Comparison of ENCODE assay signal across 29 cellular contexts in genomic region chr4:80306255-80306654, GRCh38. TPM values are rescaled to one million over a fixed set of nuclear protein-coding genes. Genes with fewer than 3 reads are reported as not detected.
DNase-seq lines count a peak whose midpoint lies in the region; ATAC-seq, FAIRE-seq and TF ChIP-seq lines count a peak whose summit lies in the region.
"Had no signal": no experiment of that assay in that cellular context is flagged by ENCODE, and none has a peak within 500 bp of the region (broad histone marks: within the 10 kb centered on the region; RNA-seq: fewer than 3 reads in every experiment).

No MANE protein-coding gene starts in this region.

- DNase-seq in ACHN (peak; percentile 49), PC-3 (peak; percentile 67), choroid plexus epithelial cell (ENCODE audit: low read depth) (peak; percentile 27), mesenchymal stem cell (peak; percentile 7), nephron progenitor cell (no peak), GM12892 (ENCODE audit: insufficient read length) (no peak), progenitor cell of endocrine pancreas (ENCODE audit: low spot score, unreplicated experiment) (no peak)
- no peak for DNase-seq in activated CD4-positive, alpha-beta T cell treated with anti-CD3 and anti-CD28 coated beads, Interleukin-2, amount 50 U/mL, for 48 hours
- DNase-seq: activated CD4-positive, CD25-positive, alpha-beta regulatory T cell; activated CD8-positive, alpha-beta memory T cell treated with anti-CD3 and anti-CD28 coated beads for 24 hours; activated T-cell treated with anti-CD3 and anti-CD28 coated beads, Interleukin-2, amount 50 U/mL, for 72 hours; CD4-positive, alpha-beta T cell; DMS79 treated with DMSO at 0.1 percent for 48 hours; H7; head of caudate nucleus; KBM-7; NCI-H2081; NCI-H524 treated with DMSO at 0.1 percent for 48 hours; psoas muscle; SJCRH30; stimulated activated CD4-positive, alpha-beta T cell treated with anti-CD3 and anti-CD28 coated beads, Interleukin-15, amount 100 ng/mL, for 24 hours had no signal

- no peak overlapping the region for H3K18ac ChIP-seq in mesenchymal stem cell (ENCODE audit: low read depth in 1 of 2, low read length in 2 of 2)

- H2BK5ac ChIP-seq in mesenchymal stem cell (ENCODE audit: low read depth, low read length, poor library complexity, severe bottlenecking): no peak overlapping the region

- H2BK120ac ChIP-seq in mesenchymal stem cell (ENCODE audit: low read depth, low read length): no peak overlapping the region

- no peak overlapping the region for H3K23ac ChIP-seq in mesenchymal stem cell (ENCODE audit: low read length in 2 of 2)

- no peaks in the 10 kb centered on the region for H3K79me2 ChIP-seq in PC-3 (ENCODE audit: low read length)

- no peak overlapping the region for H3K27ac Mint-ChIP-seq in nephron progenitor cell
- no peak overlapping the region for H3K27ac Mint-ChIP-seq in progenitor cell of endocrine pancreas
- H3K27ac Mint-ChIP-seq: activated naive CD8-positive, alpha-beta T cell; activated T-cell treated with anti-CD3 and anti-CD28 coated beads, Interleukin-2, amount 50 U/mL, for 72 hours; brain; CD4-positive, alpha-beta T cell; dendritic cell treated with granulocyte-macrophage colony-stimulating factor and Interleukin-4, amounts not matched to agents 40 ng/mL and 50 ng/mL, for 4 days; nephron; stimulated activated memory B cell treated with anti-CD40 and anti-IgM and Interleukin-4, amounts not matched to agents 10 μg/mL and 1 μg/mL and 100 μg/mL, for 72 hours had no signal

- H3K4me3 ChIP-seq in PC-3 (ENCODE audit: low read length) (no peak overlapping the region), choroid plexus epithelial cell (ENCODE audit: low read depth, low read length) (no peak overlapping the region), mesenchymal stem cell (ENCODE audit: insufficient read depth in 1 of 2, low read depth in 1 of 2, low read length in 2 of 2) (no peak overlapping the region)
- H3K4me3 ChIP-seq: psoas muscle, SJCRH30, thoracic aorta had no signal

- peak overlapping the region; percentile 76 for H3K27ac ChIP-seq in PC-3 (ENCODE audit: low read length)
- no peak overlapping the region for H3K27ac ChIP-seq in mesenchymal stem cell (ENCODE audit: low read length, poor library complexity, severe bottlenecking)
- H3K27ac ChIP-seq: psoas muscle, SJCRH30, thoracic aorta had no signal

- no peak overlapping the region for H2AK5ac ChIP-seq in mesenchymal stem cell (ENCODE audit: low read length, severe bottlenecking)

- H3K36me3 Mint-ChIP-seq in nephron progenitor cell (ENCODE audit: low read depth): no peaks in the 10 kb centered on the region
- H3K36me3 Mint-ChIP-seq in progenitor cell of endocrine pancreas (ENCODE audit: insufficient read depth): no peaks in the 10 kb centered on the region
- H3K36me3 Mint-ChIP-seq: activated naive CD8-positive, alpha-beta T cell; brain; stimulated activated memory B cell treated with anti-CD40 and anti-IgM and Interleukin-4, amounts not matched to agents 10 μg/mL and 1 μg/mL and 100 μg/mL, for 72 hours had no signal

- H3K9me3 ChIP-seq in PC-3 (ENCODE audit: low read length) (no peaks in the 10 kb centered on the region), mesenchymal stem cell (ENCODE audit: control insufficient read depth, low read length) (no peaks in the 10 kb centered on the region)
- H3K9me3 ChIP-seq: psoas muscle, SJCRH30, thoracic aorta had no signal

- H3K27me3 Mint-ChIP-seq in nephron progenitor cell (ENCODE audit: low read depth, poor library complexity) (peaks cover 19% of the 10 kb centered on the region), progenitor cell of endocrine pancreas (peaks cover 54% of the 10 kb centered on the region)
- H3K27me3 Mint-ChIP-seq: brain had no signal

- no CpG with 5 or more reads among the region's 2 CpGs for WGBS in mesenchymal stem cell

- no peak for FAIRE-seq in GM12892 (lab: Jason Lieb, UNC)

- in situ Hi-C loops in ACHN (cut with HindIII; ENCODE audit: low pct_ligation_motif_present, low pct_unique_long_range_greater_than_20kb, low sequenced_read_pairs): no loop called here

- peaks cover 6% of the 10 kb centered on the region for H3K9me3 Mint-ChIP-seq in nephron progenitor cell
- H3K9me3 Mint-ChIP-seq in progenitor cell of endocrine pancreas (ENCODE audit: low read depth): no peaks in the 10 kb centered on the region
- H3K9me3 Mint-ChIP-seq: CD4-positive, alpha-beta T cell; dendritic cell treated with granulocyte-macrophage colony-stimulating factor and Interleukin-4, amounts not matched to agents 40 ng/mL and 50 ng/mL, for 4 days; nephron had no signal

- POLR2A ChIA-PET in PC-3 (lab: Charles Lee; ENCODE audit: unreplicated experiment): no interaction called here

- no peak overlapping the region for H2BK15ac ChIP-seq in mesenchymal stem cell (ENCODE audit: low read depth, poor library complexity, severe bottlenecking)

- H3K4me1 Mint-ChIP-seq in nephron progenitor cell: no peaks in the 10 kb centered on the region
- H3K4me1 Mint-ChIP-seq in progenitor cell of endocrine pancreas (ENCODE audit: low read depth): peaks cover 4% of the 10 kb centered on the region
- H3K4me1 Mint-ChIP-seq: stimulated activated memory B cell treated with anti-CD40 and anti-IgM and Interleukin-4, amounts not matched to agents 10 μg/mL and 1 μg/mL and 100 μg/mL, for 72 hours had no signal

- no peak for TF ChIP-seq POLR2A in GM12892 (IDR thresholded peaks at IDR 0.05; ENCODE audit: low read depth, low read length)

- H3K36me3 ChIP-seq in PC-3 (ENCODE audit: low read depth, low read length) (no peaks in the 10 kb centered on the region), mesenchymal stem cell (ENCODE audit: control insufficient read depth in 1 of 2, insufficient read depth in 2 of 2, low read depth in 1 of 2, low read length in 2 of 2) (no peaks in the 10 kb centered on the region)
- H3K36me3 ChIP-seq: SJCRH30, thoracic aorta had no signal

- H3K27me3 ChIP-seq in PC-3 (ENCODE audit: low read length): no peaks in the 10 kb centered on the region
- no peaks in the 10 kb centered on the region for H3K27me3 ChIP-seq in mesenchymal stem cell (ENCODE audit: control insufficient read depth in 1 of 2, insufficient read depth in 1 of 2, low read length in 2 of 2)
- H3K27me3 ChIP-seq: SJCRH30 had no signal

- TF ChIP-seq CTCF in PC-3 (conservative IDR thresholded peaks at IDR 0.05; ENCODE audit: low read depth, low read length) (no peak), choroid plexus epithelial cell (conservative IDR thresholded peaks at IDR 0.05; ENCODE audit: low read depth, low read length) (no peak), nephron progenitor cell (IDR thresholded peaks at IDR 0.05) (no peak), progenitor cell of endocrine pancreas (IDR thresholded peaks at IDR 0.05; ENCODE audit: unreplicated experiment) (no peak)

- peak overlapping the region; percentile 76 for H3K4me2 ChIP-seq in PC-3 (ENCODE audit: low read length)
- H3K4me2 ChIP-seq in mesenchymal stem cell (ENCODE audit: low read length, poor library complexity, severe bottlenecking): no peak overlapping the region

- CTCF ChIA-PET in PC-3 (lab: Charles Lee): no interaction called here

- peak overlapping the region; percentile 15; the same call in 1 of the 2 replicates for H3K9ac ChIP-seq in PC-3 (ENCODE audit: low read length)
- H3K9ac ChIP-seq in mesenchymal stem cell (ENCODE audit: low read length): no peak overlapping the region

- peak; percentile 59 for ATAC-seq in PC-3
- ATAC-seq: activated T-cell treated with anti-CD3 and anti-CD28 coated beads, Interleukin-2, amount 50 U/mL, for 72 hours; psoas muscle; stimulated activated memory B cell treated with anti-CD40 and anti-IgM and Interleukin-4, amounts not matched to agents 10 μg/mL and 1 μg/mL and 100 μg/mL, for 72 hours had no signal

- H4K8ac ChIP-seq in mesenchymal stem cell (ENCODE audit: low read length): no peak overlapping the region

- H3K4ac ChIP-seq in mesenchymal stem cell (ENCODE audit: low read depth in 1 of 2, low read length in 2 of 2): no peak overlapping the region

- no peaks in the 10 kb centered on the region for H3F3A ChIP-seq in PC-3 (ENCODE audit: low read length, unreplicated experiment)

- BruUV-seq in PC-3 (replicated peaks; lab: Mats Ljungman, UMichigan): no TSS peak

- intact Hi-C loops in PC-3 (cut with micrococcal nuclease): loop anchor here (5.0 kb wide), 1 partner anchor 39 kb away; the partner anchor contains the start of gene FGF5

- no peak overlapping the region for H3K14ac ChIP-seq in mesenchymal stem cell (ENCODE audit: low read length in 2 of 2)

- H3K9me2 ChIP-seq in PC-3 (replicated peaks; ENCODE audit: low read length): no peaks in the 10 kb centered on the region

- no peak overlapping the region for H2AFZ ChIP-seq in PC-3 (ENCODE audit: low read length)
- H2AFZ ChIP-seq in mesenchymal stem cell (ENCODE audit: low read depth, low read length): no peak overlapping the region

- no peaks in the 10 kb centered on the region for H3K79me1 ChIP-seq in mesenchymal stem cell (replicated peaks; ENCODE audit: low read length, poor library complexity, severe bottlenecking)

- no peak overlapping the region for H2BK12ac ChIP-seq in mesenchymal stem cell (ENCODE audit: low read length in 2 of 2)

- no peaks in the 10 kb centered on the region for H4K20me1 ChIP-seq in PC-3 (ENCODE audit: low read length)

- H4K91ac ChIP-seq in mesenchymal stem cell (ENCODE audit: low read length): no peak overlapping the region

- H3K4me1 ChIP-seq in PC-3 (ENCODE audit: insufficient read depth, low read length) (peaks cover 55% of the 10 kb centered on the region), mesenchymal stem cell (ENCODE audit: control insufficient read depth, insufficient read depth, low read depth, low read length) (peaks cover 5% of the 10 kb centered on the region)
- H3K4me1 ChIP-seq: psoas muscle had no signal

- H3K4me3 Mint-ChIP-seq in nephron progenitor cell: no peak overlapping the region
- H3K4me3 Mint-ChIP-seq in progenitor cell of endocrine pancreas (ENCODE audit: low read depth): no peak overlapping the region
- H3K4me3 Mint-ChIP-seq: activated naive CD8-positive, alpha-beta T cell; activated T-cell treated with anti-CD3 and anti-CD28 coated beads, Interleukin-2, amount 50 U/mL, for 72 hours; brain; CD4-positive, alpha-beta T cell; dendritic cell treated with granulocyte-macrophage colony-stimulating factor and Interleukin-4, amounts not matched to agents 40 ng/mL and 50 ng/mL, for 4 days; nephron; stimulated activated memory B cell treated with anti-CD40 and anti-IgM and Interleukin-4, amounts not matched to agents 10 μg/mL and 1 μg/mL and 100 μg/mL, for 72 hours had no signal

RNA-seq across cellular contexts. Expression of gene CFAP299, which starts 29.3 kb away (rescaled TPM):
- total RNA-seq in PC-3 (2014; rRNA removed) (not detected in 2 replicates), progenitor cell of endocrine pancreas (0.84 and 0.93 TPM in 2 replicates)
- polyA plus RNA-seq in mesenchymal stem cell (2013, experiment 1 of 2): not detected
- polyA plus RNA-seq in mesenchymal stem cell (2013, experiment 2 of 2): 0.15 TPM
- not detected for polyA plus RNA-seq in GM12892 (2012; ENCODE audit: missing spikeins)
- total RNA-seq: activated T-cell treated with anti-CD3 and anti-CD28 coated beads, Interleukin-2, amount 50 U/mL, for 72 hours; CD4-positive, alpha-beta T cell; epithelial cell of proximal tubule; H7; kidney epithelial cell; psoas muscle; SJCRH30; thoracic aorta had no signal
- polyA plus RNA-seq: psoas muscle had no signal

RNA-seq across cellular contexts. Expression of gene FGF5, which starts 39.8 kb away (rescaled TPM):
- total RNA-seq in PC-3 (2014; rRNA removed): 0.75 and 2.6 TPM in 2 replicates
- polyA plus RNA-seq in mesenchymal stem cell (2013, experiment 1 of 2): 3.1 TPM
- polyA plus RNA-seq in mesenchymal stem cell (2013, experiment 2 of 2): 3.2 TPM
- not detected for polyA plus RNA-seq in GM12892 (2012; ENCODE audit: missing spikeins)
- total RNA-seq in progenitor cell of endocrine pancreas: 0.14 and 0.64 TPM in 2 replicates
- total RNA-seq: activated T-cell treated with anti-CD3 and anti-CD28 coated beads, Interleukin-2, amount 50 U/mL, for 72 hours; H7; thoracic aorta had no signal
- polyA plus RNA-seq: psoas muscle had no signal

Comparison
In these comparisons a context has a peak if more than half of its experiments do, and no peak if none do; other contexts are left out.
1. DNase-seq: peak in ACHN (single experiment), PC-3 (single experiment), choroid plexus epithelial cell (single experiment) and mesenchymal stem cell (single experiment); none in nephron progenitor cell (single experiment), GM12892 (single experiment), activated CD4-positive, alpha-beta T cell treated with anti-CD3 and anti-CD28 coated beads, Interleukin-2, amount 50 U/mL, for 48 hours (0 of 2) and progenitor cell of endocrine pancreas (single experiment).